9 cellular contexts compared by ENCODE assay signal in genomic region chr5:139863855-139864558, GRCh38.
DNase-seq lines count a peak whose midpoint lies in the region; ATAC-seq and FAIRE-seq lines count a peak whose summit lies in the region.
"Had no signal": no experiment of that assay in that cellular context is flagged by ENCODE, and none has a peak within 500 bp of the region (broad histone marks: within the 10 kb centered on the region; RNA-seq: fewer than 3 reads in every experiment).

No MANE protein-coding gene starts in this region.

- no peaks in the 10 kb centered on the region for H3K4me1 ChIP-seq in SJCRH30

- H3K4me3 ChIP-seq in SJCRH30, result no peak overlapping the region

- FAIRE-seq in urothelium cell line (lab: Jason Lieb, UNC), result no peak
- FAIRE-seq: A204.1 had no signal

- H3K27ac ChIP-seq in SJCRH30, result no peak overlapping the region

- H3K9me3 ChIP-seq in SJCRH30 (replicated peaks), result no peaks in the 10 kb centered on the region

- ATAC-seq in HG03196 (IDR thresholded peaks at IDR 0.05; ENCODE audit: unreplicated experiment), result peak; percentile 59

- peak; percentile 82 for DNase-seq in DMS 273 (lab: John Stamatoyannopoulos, UW; ENCODE audit: unreplicated experiment)
- DNase-seq in DMS 273 treated with DMSO at 0.1 percent for 48 hours (lab: John Stamatoyannopoulos, UW), result no peak
- DNase-seq in SJCRH30, result peak; percentile 48 to 73
- peak; percentile 54 for DNase-seq in activated naive CD4-positive, alpha-beta T cell treated with anti-CD3 and anti-CD28 coated beads, Interleukin-2, amount 50 U/mL, for 16 hours
- peak; percentile 61 for DNase-seq in glomerular visceral epithelial cell (ENCODE audit: extremely low spot score)
- peak; percentile 69 for DNase-seq in pons (ENCODE audit: low spot score)
- DNase-seq in urothelium cell line (ENCODE audit: low spot score), result peak; percentile 67

- no peaks in the 10 kb centered on the region for H3K36me3 ChIP-seq in SJCRH30

- peaks cover 3% of the 10 kb centered on the region for H3K27me3 ChIP-seq in SJCRH30
